ENCODE assay signal across 26 cellular contexts in genomic region chr5:1892211-1892610, GRCh38. TPM values are rescaled to one million over a fixed set of nuclear protein-coding genes. Genes with fewer than 3 reads are reported as not detected.
"Had no signal": no experiment of that assay in that cellular context is flagged by ENCODE, and none has a peak within 500 bp of the region (broad histone marks: within the 10 kb centered on the region; RNA-seq: fewer than 3 reads in every experiment).

No MANE protein-coding gene starts in this region.

- H3K36me3 ChIP-seq: adrenal gland, breast epithelium had no signal

- ATAC-seq: activated CD4-positive, CD25-positive, alpha-beta regulatory T cell treated with anti-CD3 and anti-CD28 coated beads, Interleukin-2, amount 50 U/mL, for 24 hours; activated CD8-positive, alpha-beta T cell treated with anti-CD3 and anti-CD28 coated beads for 36 hours; activated T-cell treated with anti-CD3 and anti-CD28 coated beads, Interleukin-2, amount 50 U/mL, for 72 hours; Panc1 had no signal

- H3K9me3 ChIP-seq: adrenal gland, breast epithelium had no signal

- H3K27ac ChIP-seq: adrenal gland, breast epithelium had no signal

- DNase-seq: activated CD4-positive, alpha-beta T cell treated with anti-CD3 and anti-CD28 coated beads for 4 hours; activated CD8-positive, alpha-beta memory T cell treated with anti-CD3 and anti-CD28 coated beads, Interleukin-2, amount 50 U/mL, for 4 hours; activated CD8-positive, alpha-beta T cell treated with anti-CD3 and anti-CD28 coated beads for 36 hours; activated naive CD4-positive, alpha-beta T cell treated with anti-CD3 and anti-CD28 coated beads, Interleukin-2, amount 50 U/mL, for 16 hours; activated naive CD8-positive, alpha-beta T cell treated with anti-CD3 and anti-CD28 coated beads, Interleukin-2, amount 10 ng/mL, durations not matched to agents 7 days and 5 days; activated T-cell treated with anti-CD3 and anti-CD28 coated beads, Interleukin-2, amount 50 U/mL, for 72 hours; adrenal gland; anterior cingulate cortex; Karpas-422; NCI-H1105 treated with DMSO at 0.1 percent for 48 hours; NCI-H1436 treated with DMSO at 0.1 percent for 48 hours; NCI-H187; NCI-H2081 treated with DMSO at 0.1 percent for 48 hours; NCI-H2171; NCI-H2227 treated with DMSO at 0.1 percent for 48 hours; NCI-H446 treated with DMSO at 0.1 percent for 48 hours; NCI-H524 treated with DMSO at 0.1 percent for 48 hours; NCI-H748 treated with DMSO at 0.1 percent for 48 hours; OCI-M1; RPMI8226; SHP77 treated with DMSO at 0.1 percent for 48 hours had no signal

- H3K4me3 ChIP-seq: adrenal gland, breast epithelium, K562 had no signal

- H3K4me1 ChIP-seq: adrenal gland, breast epithelium had no signal

RNA-seq across cellular contexts. Expression of gene IRX4, which starts 9.5 kb away (rescaled TPM):
- total RNA-seq: activated CD8-positive, alpha-beta T cell treated with anti-CD3 and anti-CD28 coated beads for 36 hours; activated naive CD8-positive, alpha-beta T cell treated with anti-CD3 and anti-CD28 coated beads, Interleukin-2, amount 10 ng/mL, durations not matched to agents 7 days and 5 days; activated T-cell treated with anti-CD3 and anti-CD28 coated beads, Interleukin-2, amount 50 U/mL, for 72 hours; activated T-helper 2 cell treated with anti-CD3 and anti-CD28 coated beads, Interferon-gamma antibody, Interleukin-2, Interleukin-4, amounts not matched to agents 10 μg/mL and 5 μg/mL and 100 μg/mL, durations not matched to agents 14 hours and 24 hours and 36 hours; adrenal gland; K562 had no signal
- polyA plus RNA-seq: K562 had no signal
